Comparison of ENCODE assay signal across 11 cellular contexts in genomic region chr3:10702961-10703740, GRCh38.
DNase-seq lines count a peak whose midpoint lies in the region; ATAC-seq, FAIRE-seq and TF ChIP-seq lines count a peak whose summit lies in the region.
"Had no signal": no experiment of that assay in that cellular context is flagged by ENCODE, and none has a peak within 500 bp of the region (broad histone marks: within the 10 kb centered on the region; RNA-seq: fewer than 3 reads in every experiment).

No MANE protein-coding gene starts in this region.

- H3K4me3 ChIP-seq in SK-N-SH (ENCODE audit: low read depth in 2 of 2, low read length in 1 of 2) (peak overlapping the region in 1 of 2 experiments; percentile 22; a peak in 1 of 4 replicates), iPS-20b (ENCODE audit: low read length) (peak overlapping the region; percentile 55), pancreas (no peak overlapping the region)

- H3K4me1 ChIP-seq in SK-N-SH (ENCODE audit: control insufficient read depth in 1 of 2, insufficient read depth in 2 of 2, low read depth in 1 of 2, low read length in 1 of 2) (peaks cover 0 to 8% of the 10 kb centered on the region in 2 experiments; a peak in 1 of 4 replicates), iPS-20b (ENCODE audit: insufficient read depth, low read length) (0 out of 2 replicates have a peak, but pooled peaks cover 4% of the 10 kb centered on the region), pancreas (peaks cover 0 to 4% (median 0%) of the 10 kb centered on the region in 3 donors)

- FAIRE-seq in D721Med (lab: Jason Lieb, UNC) (no peak), pancreas (lab: Jason Lieb, UNC) (no peak)
- FAIRE-seq: G401.6, GM19239 had no signal

- ATAC-seq in pancreas = no peak

- TF ChIP-seq CTCF in SK-N-SH (IDR thresholded peaks at IDR 0.05) (no peak), D721Med (IDR thresholded peaks at IDR 0.05; ENCODE audit: insufficient read depth, missing control alignments) (no peak), pancreas (IDR thresholded peaks at IDR 0.05) (no peak)

- no peak for TF ChIP-seq EP300 in SK-N-SH (IDR thresholded peaks at IDR 0.05; ENCODE audit: borderline replicate concordance in 1 of 2, low read depth in 1 of 2, low read length in 1 of 2)

- H3K9me3 ChIP-seq in SK-N-SH = no peaks in the 10 kb centered on the region
- H3K9me3 ChIP-seq in iPS-20b (ENCODE audit: insufficient read depth, low read depth, low read length) = no peaks in the 10 kb centered on the region
- H3K9me3 ChIP-seq in pancreas = no peaks in the 10 kb centered on the region

- no peaks in the 10 kb centered on the region for H3F3A ChIP-seq in SK-N-SH (replicated peaks; ENCODE audit: insufficient read depth)

- CTCF ChIA-PET in SK-N-SH (lab: Yijun Ruan, JAX) = interaction anchor here (0.6 to 1.9 kb wide), 5 partner anchors 11 to 359 kb away, joined by 3 to 10 read pairs (median 4); no protein-coding TSS in a partner anchor

- intact Hi-C loops in pancreas (cut with DNase I) = no loop called here

- 26% methylated on average over 14 of the region's 14 CpGs for WGBS in SK-N-SH (ENCODE audit: low lambda C conversion rate)
- WGBS in pancreas, 2 donors = 27 to 28% methylated on average over 14 of the region's 14 CpGs

- H3K27me3 ChIP-seq in SK-N-SH (ENCODE audit: insufficient read depth) (peaks cover 11% of the 10 kb centered on the region; the same call in 1 of the 2 replicates), iPS-20b (ENCODE audit: insufficient read depth, low read length) (peaks cover 58% of the 10 kb centered on the region), pancreas (peaks cover 0 to 18% (median 0%) of the 10 kb centered on the region in 4 donors)

- H3K9me2 ChIP-seq in SK-N-SH = no peaks in the 10 kb centered on the region

- POLR2A ChIA-PET in SK-N-SH (lab: Yijun Ruan, JAX) = no interaction called here

- no peak for TF ChIP-seq RAD21 in SK-N-SH (IDR thresholded peaks at IDR 0.05; ENCODE audit: low read length)

- no peaks in the 10 kb centered on the region for H3K36me3 ChIP-seq in SK-N-SH (replicated peaks in 1 of 2; ENCODE audit: control insufficient read depth in 1 of 2, insufficient read depth in 2 of 2, low read length in 1 of 2)
- H3K36me3 ChIP-seq in iPS-20b (ENCODE audit: insufficient read depth, low read depth, low read length) = no peaks in the 10 kb centered on the region
- H3K36me3 ChIP-seq in pancreas = no peaks in the 10 kb centered on the region

- no peak overlapping the region for H2AFZ ChIP-seq in SK-N-SH (ENCODE audit: low read depth)

- no peaks in the 10 kb centered on the region for H3K79me2 ChIP-seq in SK-N-SH (ENCODE audit: insufficient read depth)

- no peaks in the 10 kb centered on the region for H4K20me1 ChIP-seq in SK-N-SH (ENCODE audit: insufficient read depth)

- H3K9ac ChIP-seq in SK-N-SH = no peak overlapping the region
- H3K9ac ChIP-seq in iPS-20b (ENCODE audit: low read depth, low read length) = no peak overlapping the region

- peak; percentile 23 for DNase-seq in Ammon's horn (ENCODE audit: low spot score)
- peak; percentile 20 for DNase-seq in GM03348 (ENCODE audit: low spot score)
- peak; percentile 88 for DNase-seq in SK-N-SH
- DNase-seq in GM19240 (ENCODE audit: insufficient read length, low spot score) = no peak
- no peak for DNase-seq in D721Med (ENCODE audit: insufficient read length, low spot score)
- no peak for DNase-seq in pancreas
- DNase-seq in activated CD4-positive, CD25-positive, alpha-beta regulatory T cell treated with anti-CD3 and anti-CD28 coated beads, Interleukin-2, amount 50 U/mL, for 72 hours = no peak
- DNase-seq: NCI-H1436 treated with DMSO at 0.1 percent for 48 hours had no signal

- no peak overlapping the region for H3K27ac ChIP-seq in SK-N-SH (ENCODE audit: low read depth in 2 of 2, low read length in 1 of 2)
- H3K27ac ChIP-seq in iPS-20b (ENCODE audit: low read length) = no peak overlapping the region
- no peak overlapping the region for H3K27ac ChIP-seq in pancreas

- H3K4me2 ChIP-seq in SK-N-SH = no peak overlapping the region

TF ChIP-seq in SK-N-SH, 30 proteins besides CTCF, POLR2A, EP300 and RAD21:
- TF ChIP-seq, protein P1, sequence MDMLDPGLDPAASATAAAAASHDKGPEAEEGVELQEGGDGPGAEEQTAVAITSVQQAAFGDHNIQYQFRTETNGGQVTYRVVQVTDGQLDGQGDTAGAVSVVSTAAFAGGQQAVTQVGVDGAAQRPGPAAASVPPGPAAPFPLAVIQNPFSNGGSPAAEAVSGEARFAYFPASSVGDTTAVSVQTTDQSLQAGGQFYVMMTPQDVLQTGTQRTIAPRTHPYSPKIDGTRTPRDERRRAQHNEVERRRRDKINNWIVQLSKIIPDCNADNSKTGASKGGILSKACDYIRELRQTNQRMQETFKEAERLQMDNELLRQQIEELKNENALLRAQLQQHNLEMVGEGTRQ (IDR thresholded peaks at IDR 0.05; ENCODE audit: borderline replicate concordance, low read depth, low read length) = no peak
- TF ChIP-seq RXRA (IDR thresholded peaks at IDR 0.05; ENCODE audit: borderline replicate concordance, low read depth) (no peak), CHD2 (IDR thresholded peaks at IDR 0.05; ENCODE audit: low read length, partially characterized antibody) (no peak), SIN3A (IDR thresholded peaks at IDR 0.05; ENCODE audit: borderline replicate concordance, low read depth, low read length) (no peak)
- TF ChIP-seq, protein P2, sequence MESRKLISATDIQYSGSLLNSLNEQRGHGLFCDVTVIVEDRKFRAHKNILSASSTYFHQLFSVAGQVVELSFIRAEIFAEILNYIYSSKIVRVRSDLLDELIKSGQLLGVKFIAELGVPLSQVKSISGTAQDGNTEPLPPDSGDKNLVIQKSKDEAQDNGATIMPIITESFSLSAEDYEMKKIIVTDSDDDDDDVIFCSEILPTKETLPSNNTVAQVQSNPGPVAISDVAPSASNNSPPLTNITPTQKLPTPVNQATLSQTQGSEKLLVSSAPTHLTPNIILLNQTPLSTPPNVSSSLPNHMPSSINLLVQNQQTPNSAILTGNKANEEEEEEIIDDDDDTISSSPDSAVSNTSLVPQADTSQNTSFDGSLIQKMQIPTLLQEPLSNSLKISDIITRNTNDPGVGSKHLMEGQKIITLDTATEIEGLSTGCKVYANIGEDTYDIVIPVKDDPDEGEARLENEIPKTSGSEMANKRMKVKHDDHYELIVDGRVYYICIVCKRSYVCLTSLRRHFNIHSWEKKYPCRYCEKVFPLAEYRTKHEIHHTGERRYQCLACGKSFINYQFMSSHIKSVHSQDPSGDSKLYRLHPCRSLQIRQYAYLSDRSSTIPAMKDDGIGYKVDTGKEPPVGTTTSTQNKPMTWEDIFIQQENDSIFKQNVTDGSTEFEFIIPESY (IDR thresholded peaks at IDR 0.05; ENCODE audit: borderline replicate concordance, low read depth) = no peak
TF ChIP-seq in SK-N-SH: peak in this region for 0.

Comparison
In these comparisons a context has a peak if more than half of its experiments do, and no peak if none do; other contexts are left out.
1. DNase-seq: peak in Ammon's horn (single experiment), GM03348 (single experiment) and SK-N-SH (single experiment); none in GM19240 (single experiment), D721Med (single experiment), pancreas (0 of 6) and activated CD4-positive, CD25-positive, alpha-beta regulatory T cell treated with anti-CD3 and anti-CD28 coated beads, Interleukin-2, amount 50 U/mL, for 72 hours (single experiment).